30 cellular contexts compared by ENCODE assay signal in the genomic region with DNA sequence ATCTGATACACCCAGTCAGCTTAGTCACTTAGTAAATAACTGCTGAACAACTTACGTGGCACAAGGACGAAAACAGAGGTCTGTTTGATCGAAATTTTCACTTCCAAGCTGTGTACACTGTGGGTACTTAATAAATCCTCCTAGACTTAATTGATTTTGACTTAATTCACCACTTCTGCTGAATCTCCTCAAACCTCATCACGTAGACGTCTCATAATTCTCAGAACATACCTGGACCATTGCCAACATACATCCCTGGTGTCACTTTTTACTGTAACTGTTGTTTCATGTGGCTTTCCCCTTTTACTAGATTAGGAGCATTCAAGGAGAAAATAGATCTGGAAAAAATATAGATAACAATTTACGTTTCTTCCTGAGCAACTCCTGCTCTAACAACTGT.
DNase-seq lines count a peak whose midpoint lies in the region; ATAC-seq, FAIRE-seq and TF ChIP-seq lines count a peak whose summit lies in the region.
"Had no signal": no experiment of that assay in that cellular context is flagged by ENCODE, and none has a peak within 500 bp of the region (broad histone marks: within the 10 kb centered on the region; RNA-seq: fewer than 3 reads in every experiment).

No MANE protein-coding gene starts in this region.

- no peak for ATAC-seq in HG02970 (IDR thresholded peaks at IDR 0.05; ENCODE audit: low FRiP score, unreplicated experiment)
- no peak for ATAC-seq in HG03342 (IDR thresholded peaks at IDR 0.05; ENCODE audit: unreplicated experiment)
- ATAC-seq: activated T-cell treated with anti-CD3 and anti-CD28 coated beads, Interleukin-2, amount 50 U/mL, for 72 hours; gastroesophageal sphincter; natural killer cell had no signal

- peaks cover 31% of the 10 kb centered on the region for H3K4me1 ChIP-seq in SJCRH30

- no peak overlapping the region for H3K4me3 Mint-ChIP-seq in chondrocyte (ENCODE audit: unreplicated experiment)
- H3K4me3 Mint-ChIP-seq in osteocyte (ENCODE audit: unreplicated experiment), result no peak overlapping the region
- H3K4me3 Mint-ChIP-seq: activated T-cell treated with anti-CD3 and anti-CD28 coated beads, Interleukin-2, amount 50 U/mL, for 72 hours; endodermal cell; IgD-negative memory B cell; immature natural killer cell; natural killer cell; stimulated activated naive CD8-positive, alpha-beta T cell treated with anti-CD3 and anti-CD28 coated beads, Interleukin-15, Interleukin-2, amounts not matched to agents 100 ng/mL and 50 ng/mL, for 24 hours had no signal

- H3K27me3 ChIP-seq in SJCRH30, result no peaks in the 10 kb centered on the region
- H3K27me3 ChIP-seq: gastroesophageal sphincter, thyroid gland had no signal

- H3K4me3 ChIP-seq in SJCRH30, result no peak overlapping the region
- H3K4me3 ChIP-seq: gastroesophageal sphincter, SK-N-MC, thyroid gland had no signal

- peak; percentile 80 for FAIRE-seq in H54 (lab: Jason Lieb, UNC)

- DNase-seq in H54 (ENCODE audit: insufficient read length, low spot score) (no peak), SJCRH30 (no peak), chondrocyte (ENCODE audit: low spot score) (no peak), osteocyte (ENCODE audit: extremely low spot score, unreplicated experiment) (no peak), SHP77 treated with DMSO at 0.1 percent for 48 hours (lab: John Stamatoyannopoulos, UW) (no peak)
- DNase-seq: ACHN; activated CD4-positive, alpha-beta T cell treated with anti-CD3 and anti-CD28 coated beads for 48 hours; activated naive CD4-positive, alpha-beta T cell; activated T-cell treated with anti-CD3 and anti-CD28 coated beads, Interleukin-2, amount 50 U/mL, for 72 hours; amygdala; DMS53; endodermal cell; GOT3; hippocampal formation; immature natural killer cell; midbrain; natural killer cell; NCI-H1092; NCI-H187; NCI-H526; occipital lobe; T-helper 2 cell; thyroid gland had no signal

- H3K9me3 ChIP-seq in SJCRH30 (replicated peaks), result no peaks in the 10 kb centered on the region
- H3K9me3 ChIP-seq: gastroesophageal sphincter, thyroid gland had no signal

- H3K9me3 Mint-ChIP-seq in chondrocyte (ENCODE audit: low read depth) (no peaks in the 10 kb centered on the region), osteocyte (ENCODE audit: unreplicated experiment) (no peaks in the 10 kb centered on the region)
- H3K9me3 Mint-ChIP-seq: activated T-cell treated with anti-CD3 and anti-CD28 coated beads, Interleukin-2, amount 50 U/mL, for 72 hours; endodermal cell; IgD-negative memory B cell; immature natural killer cell; natural killer cell; stimulated activated naive CD8-positive, alpha-beta T cell treated with anti-CD3 and anti-CD28 coated beads, Interleukin-15, Interleukin-2, amounts not matched to agents 100 ng/mL and 50 ng/mL, for 24 hours had no signal

- H3K4me1 Mint-ChIP-seq in chondrocyte (ENCODE audit: low read depth) (peaks cover 60% of the 10 kb centered on the region), osteocyte (ENCODE audit: unreplicated experiment) (peaks cover 51% of the 10 kb centered on the region)

- H3K36me3 Mint-ChIP-seq in chondrocyte (ENCODE audit: low read depth), result peaks cover 2% of the 10 kb centered on the region
- peaks cover 10% of the 10 kb centered on the region for H3K36me3 Mint-ChIP-seq in osteocyte (ENCODE audit: unreplicated experiment)
- H3K36me3 Mint-ChIP-seq: immature natural killer cell, natural killer cell had no signal

- H3K27ac ChIP-seq in SJCRH30, result peak overlapping the region; percentile 90
- H3K27ac ChIP-seq: SK-N-MC, thyroid gland, VCaP had no signal

- H3K27me3 Mint-ChIP-seq in chondrocyte (ENCODE audit: low read depth) (no peaks in the 10 kb centered on the region), osteocyte (ENCODE audit: unreplicated experiment) (no peaks in the 10 kb centered on the region)
- H3K27me3 Mint-ChIP-seq: IgD-negative memory B cell; stimulated activated naive CD8-positive, alpha-beta T cell treated with anti-CD3 and anti-CD28 coated beads, Interleukin-15, Interleukin-2, amounts not matched to agents 100 ng/mL and 50 ng/mL, for 24 hours had no signal

- H3K27ac Mint-ChIP-seq in chondrocyte (ENCODE audit: unreplicated experiment), result peak overlapping the region; percentile 10
- peak overlapping the region; percentile 90 for H3K27ac Mint-ChIP-seq in osteocyte (ENCODE audit: unreplicated experiment)
- H3K27ac Mint-ChIP-seq: activated T-cell treated with anti-CD3 and anti-CD28 coated beads, Interleukin-2, amount 50 U/mL, for 72 hours; immature natural killer cell; natural killer cell; stimulated activated naive CD8-positive, alpha-beta T cell treated with anti-CD3 and anti-CD28 coated beads, Interleukin-15, Interleukin-2, amounts not matched to agents 100 ng/mL and 50 ng/mL, for 24 hours had no signal

- H3K36me3 ChIP-seq in SJCRH30, result no peaks in the 10 kb centered on the region
- H3K36me3 ChIP-seq: gastroesophageal sphincter, thyroid gland had no signal

- no peak for TF ChIP-seq POLR2A in H54 (IDR thresholded peaks at IDR 0.05; ENCODE audit: low read depth, low read length)

- TF ChIP-seq CTCF in chondrocyte (IDR thresholded peaks at IDR 0.05), result no peak
- TF ChIP-seq CTCF in osteocyte (IDR thresholded peaks at IDR 0.05), result no peak
